Comparison of ENCODE assay signal across 19 cellular contexts in genomic region chr4:57097711-57098110, GRCh38. TPM values are rescaled to one million over a fixed set of nuclear protein-coding genes. Genes with fewer than 3 reads are reported as not detected.
DNase-seq lines count a peak whose midpoint lies in the region; ATAC-seq and TF ChIP-seq lines count a peak whose summit lies in the region.
"Had no signal": no experiment of that assay in that cellular context is flagged by ENCODE, and none has a peak within 500 bp of the region (broad histone marks: within the 10 kb centered on the region; RNA-seq: fewer than 3 reads in every experiment).

No MANE protein-coding gene starts in this region.

- H2AFZ ChIP-seq in ACC112 (ENCODE audit: low read length, unreplicated experiment) = no peak overlapping the region

- DNase-seq in natural killer cell = no peak
- no peak for DNase-seq in ovary
- DNase-seq in NCI-H1436 treated with DMSO at 0.1 percent for 48 hours (lab: John Stamatoyannopoulos, UW) = no peak
- no peak for DNase-seq in HK-2 (ENCODE audit: unreplicated experiment)
- DNase-seq: activated CD4-positive, alpha-beta memory T cell treated with anti-CD3 and anti-CD28 coated beads, Interleukin-2, amount 10 ng/mL, durations not matched to agents 7 days and 5 days; activated naive CD4-positive, alpha-beta T cell treated with anti-CD3 and anti-CD28 coated beads for 36 hours; activated T-cell treated with anti-CD3 and anti-CD28 coated beads, Interleukin-2, amount 50 U/mL, for 24 hours; DMS53; Karpas-422; NCI-H1048; NCI-H526 treated with DMSO at 0.1 percent for 48 hours; SIG-M5; T-helper 2 cell had no signal

- H3K4me1 ChIP-seq in ACC112 (ENCODE audit: control insufficient read depth, insufficient read depth, low read length, unreplicated experiment) = peaks cover 87% of the 10 kb centered on the region
- peaks cover 52% of the 10 kb centered on the region for H3K4me1 ChIP-seq in stomach smooth muscle (ENCODE audit: control insufficient read depth, insufficient read depth, low read length)
- H3K4me1 ChIP-seq in ovary (ENCODE audit: insufficient read depth) = peaks cover 29% of the 10 kb centered on the region

- TF ChIP-seq CTCF in natural killer cell (IDR thresholded peaks at IDR 0.05) (no peak), ovary (IDR thresholded peaks at IDR 0.05) (no peak)

- peak overlapping the region; percentile 97 for H3K27ac ChIP-seq in ACC112 (ENCODE audit: low read depth, low read length)
- H3K27ac ChIP-seq in cingulate gyrus (ENCODE audit: low read depth, low read length) = peak overlapping the region; percentile 66
- H3K27ac ChIP-seq in stomach smooth muscle (ENCODE audit: low read length) = peak overlapping the region; percentile 93
- H3K27ac ChIP-seq in ovary = no peak overlapping the region
- H3K27ac ChIP-seq: neutrophil had no signal

- no peak for TF ChIP-seq EP300 in ovary (IDR thresholded peaks at IDR 0.05)

- no peak overlapping the region for H3K4me3 ChIP-seq in ACC112 (ENCODE audit: low read depth, low read length)
- H3K4me3 ChIP-seq in stomach smooth muscle (ENCODE audit: low read length in 2 of 2) = peak overlapping the region in 1 of 2 donors; percentile 22
- H3K4me3 ChIP-seq in ovary = no peak overlapping the region

- peak overlapping the region; percentile 71 to 82 for H3K27ac Mint-ChIP-seq in natural killer cell
- H3K27ac Mint-ChIP-seq: activated CD4-positive, alpha-beta memory T cell treated with anti-CD3 and anti-CD28 coated beads, Interleukin-2, amount 10 ng/mL, durations not matched to agents 7 days and 5 days; activated naive CD4-positive, alpha-beta T cell treated with anti-CD3 and anti-CD28 coated beads for 36 hours; activated T-cell treated with anti-CD3 and anti-CD28 coated beads, Interleukin-2, amount 50 U/mL, for 24 hours had no signal

- H3K9me3 ChIP-seq in stomach smooth muscle (ENCODE audit: control insufficient read depth in 2 of 2, low read length in 2 of 2) (no peaks in the 10 kb centered on the region), ovary (no peaks in the 10 kb centered on the region)
- H3K9me3 ChIP-seq: neutrophil had no signal

- no peaks in the 10 kb centered on the region for H3K36me3 Mint-ChIP-seq in natural killer cell

- ATAC-seq in natural killer cell = peak; percentile 50 to 84 (median 57)
- no peak for ATAC-seq in HG03175 (IDR thresholded peaks at IDR 0.05; ENCODE audit: unreplicated experiment)

- no peaks in the 10 kb centered on the region for H3K27me3 Mint-ChIP-seq in natural killer cell (ENCODE audit: low read depth in 2 of 2)

- peaks cover 15% of the 10 kb centered on the region; the same call in 1 of the 2 replicates for H3K36me3 ChIP-seq in ACC112 (ENCODE audit: insufficient read depth, low read length)
- no peaks in the 10 kb centered on the region for H3K36me3 ChIP-seq in stomach smooth muscle (ENCODE audit: control insufficient read depth in 2 of 2, insufficient read depth in 2 of 2, low read length in 2 of 2)
- H3K36me3 ChIP-seq in ovary = no peaks in the 10 kb centered on the region
- H3K36me3 ChIP-seq: neutrophil had no signal

- WGBS in ovary, 3 donors = 65 to 82% (median 71%) methylated on average over 2 of the region's 2 CpGs

- intact Hi-C loops in natural killer cell (cut with micrococcal nuclease) = no loop called here
- intact Hi-C loops in ovary (cut with DNase I) = no loop called here

- no peaks in the 10 kb centered on the region for H3K9me3 Mint-ChIP-seq in natural killer cell
- H3K9me3 Mint-ChIP-seq: activated CD4-positive, alpha-beta memory T cell treated with anti-CD3 and anti-CD28 coated beads, Interleukin-2, amount 10 ng/mL, durations not matched to agents 7 days and 5 days; activated naive CD4-positive, alpha-beta T cell treated with anti-CD3 and anti-CD28 coated beads for 36 hours; activated T-cell treated with anti-CD3 and anti-CD28 coated beads, Interleukin-2, amount 50 U/mL, for 24 hours had no signal

- H3K4me1 Mint-ChIP-seq in natural killer cell = peaks cover 75 to 84% of the 10 kb centered on the region in 2 donors
- H3K4me1 Mint-ChIP-seq: activated CD4-positive, alpha-beta memory T cell treated with anti-CD3 and anti-CD28 coated beads, Interleukin-2, amount 10 ng/mL, durations not matched to agents 7 days and 5 days had no signal

- H3K27me3 ChIP-seq in ACC112 (ENCODE audit: insufficient read depth, low read length) (no peaks in the 10 kb centered on the region), stomach smooth muscle (ENCODE audit: control insufficient read depth in 1 of 2, insufficient read depth in 2 of 2, low read length in 2 of 2) (no peaks in the 10 kb centered on the region), ovary (no peaks in the 10 kb centered on the region)
- H3K27me3 ChIP-seq: neutrophil had no signal

- TF ChIP-seq POLR2A in ovary (IDR thresholded peaks at IDR 0.05) = no peak

- peak overlapping the region in 1 of 2 donors; percentile 29 for H3K9ac ChIP-seq in stomach smooth muscle (ENCODE audit: low read length in 2 of 2)

- no peak overlapping the region for H3K4me3 Mint-ChIP-seq in natural killer cell
- H3K4me3 Mint-ChIP-seq: activated CD4-positive, alpha-beta memory T cell treated with anti-CD3 and anti-CD28 coated beads, Interleukin-2, amount 10 ng/mL, durations not matched to agents 7 days and 5 days; activated naive CD4-positive, alpha-beta T cell treated with anti-CD3 and anti-CD28 coated beads for 36 hours; activated T-cell treated with anti-CD3 and anti-CD28 coated beads, Interleukin-2, amount 50 U/mL, for 24 hours had no signal

- H3K79me2 ChIP-seq in ACC112 (ENCODE audit: control insufficient read depth, insufficient read depth, low read length, unreplicated experiment) = peaks cover 96% of the 10 kb centered on the region

RNA-seq across cellular contexts. Expression of gene IGFBP7, which starts 12.5 kb away (rescaled TPM):
- 100 to 1,000 TPM in 2 of 3 donors, 10 to 100 TPM in 1; 88.8 to 107 (median 101) TPM for total RNA-seq in natural killer cell
- total RNA-seq in ovary = 100 to 1,000 TPM in 6 of 7 donors, 10 to 100 TPM in 1; 96.8 to 955 (median 353) TPM
- polyA plus RNA-seq in ovary = 1,000 to 10,000 TPM in 1 of 2 donors, 100 to 1,000 TPM in 1; 686 to 4,468 TPM
- total RNA-seq: activated CD4-positive, alpha-beta memory T cell treated with anti-CD3 and anti-CD28 coated beads, Interleukin-2, amount 10 ng/mL, durations not matched to agents 7 days and 5 days; OCI-LY7 had no signal

Comparison
In these comparisons a context has a peak if more than half of its experiments do, and no peak if none do; other contexts are left out.
1. H3K27ac ChIP-seq: peak in ACC112 (single experiment), cingulate gyrus (single experiment) and stomach smooth muscle (single experiment); none in ovary (0 of 2).